8 cellular contexts compared by ENCODE assay signal in the genomic region with DNA sequence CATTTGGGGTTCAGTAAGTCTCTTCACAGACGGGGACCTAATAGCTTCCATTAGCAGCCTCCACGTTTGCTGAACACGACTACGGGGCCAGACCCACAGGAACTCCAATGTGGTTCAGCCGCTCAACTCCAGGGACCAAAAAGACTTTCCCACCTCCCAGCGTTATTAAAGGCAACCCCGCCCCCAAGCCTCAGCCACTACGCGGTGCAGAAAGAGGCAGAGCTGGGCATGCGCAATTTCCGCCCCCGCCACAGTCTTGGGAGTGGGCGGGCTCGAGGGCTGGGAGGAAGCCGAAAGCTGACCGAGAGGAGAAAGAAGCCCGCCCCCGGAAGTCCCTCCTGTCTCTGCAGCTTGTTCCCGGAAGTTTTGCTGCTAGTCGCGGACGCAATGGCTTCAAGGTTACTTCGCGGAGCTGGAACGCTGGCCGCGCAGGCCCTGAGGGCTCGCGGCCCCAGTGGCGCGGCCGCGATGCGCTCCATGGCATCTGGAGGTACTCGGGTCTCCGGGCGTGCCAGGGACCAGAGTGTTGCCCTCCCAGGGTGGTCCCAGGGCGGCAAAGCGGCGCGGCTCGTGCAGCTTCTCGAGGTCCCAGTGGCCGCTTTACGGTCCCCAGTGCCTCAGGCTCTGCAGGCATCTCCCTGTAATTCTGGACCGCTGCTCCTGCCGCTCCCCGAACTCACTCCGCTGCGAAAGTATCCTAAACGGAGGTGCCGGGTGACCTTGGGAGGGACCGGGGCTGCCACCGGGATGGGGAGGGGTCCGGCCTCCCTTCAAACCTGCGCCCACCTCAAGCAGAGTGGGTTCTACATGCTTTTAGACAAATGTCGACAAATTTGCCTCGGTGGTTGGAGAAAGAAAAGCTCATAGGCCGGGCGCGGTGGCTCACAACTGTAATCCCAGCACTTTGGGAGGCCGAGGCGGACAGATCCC. TPM values are rescaled to one million over a fixed set of nuclear protein-coding genes. Genes with fewer than 3 reads are reported as not detected.
DNase-seq lines count a peak whose midpoint lies in the region; ATAC-seq and TF ChIP-seq lines count a peak whose summit lies in the region.

A gene with protein sequence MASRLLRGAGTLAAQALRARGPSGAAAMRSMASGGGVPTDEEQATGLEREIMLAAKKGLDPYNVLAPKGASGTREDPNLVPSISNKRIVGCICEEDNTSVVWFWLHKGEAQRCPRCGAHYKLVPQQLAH (plus strand): TSS at position 363 of the 930 bp plus-strand sequence. CDS start 25 bp downstream, at position 388.

- peak within 1 kb of the TSS; percentile 96 for H3K4me3 ChIP-seq in epithelial cell of esophagus (ENCODE audit: low read length)
- peak within 1 kb of the TSS; percentile 92 for H3K4me3 ChIP-seq in mucosa of descending colon

- ATAC-seq in GM21529 (IDR thresholded peaks at IDR 0.05; ENCODE audit: unreplicated experiment) (peak; percentile 94), mucosa of descending colon (peak; percentile 97)

- peak within 1 kb of the TSS; percentile 93 to 97 (median 94) for H3K4me3 Mint-ChIP-seq in IgD-negative memory B cell

- no peaks in the 10 kb centered on the region for H3K9me3 Mint-ChIP-seq in IgD-negative memory B cell

- intact Hi-C loops in mucosa of descending colon (cut with DNase I, micrococcal nuclease) = no loop called here

- H3K9me3 ChIP-seq in mucosa of descending colon = no peaks in the 10 kb centered on the region

- no peaks in the 10 kb centered on the region for H3K36me3 ChIP-seq in mucosa of descending colon (ENCODE audit: low read depth)

- H3K4me1 Mint-ChIP-seq in IgD-negative memory B cell = peaks cover 11 to 24% (median 13%) of the 10 kb centered on the region in 3 donors

- peak within 1 kb of the TSS; percentile 85 to 97 (median 95) for H3K27ac Mint-ChIP-seq in IgD-negative memory B cell

- peaks cover 30% of the 10 kb centered on the region for H3K4me1 ChIP-seq in mucosa of descending colon (ENCODE audit: low read depth)

- DNase-seq in DMS 273 treated with DMSO at 0.1 percent for 48 hours (lab: John Stamatoyannopoulos, UW) (peak; percentile 91), OCI-M2 (lab: John Stamatoyannopoulos, UW; ENCODE audit: unreplicated experiment) (peak; percentile 85), activated T-cell treated with anti-CD3 and anti-CD28 coated beads for 4 hours (peak; percentile 99), epithelial cell of esophagus (ENCODE audit: low read depth) (peak; percentile 97), mucosa of descending colon (peak; percentile 99)
- DNase-seq in stimulated activated CD8-positive, alpha-beta memory T cell treated with anti-CD3 and anti-CD28 coated beads, Interleukin-4, amount 100 ng/mL, for 24 hours (ENCODE audit: low read depth) = peak; percentile 99

- H3K36me3 Mint-ChIP-seq in IgD-negative memory B cell = no peaks in the 10 kb centered on the region

- H3K27me3 Mint-ChIP-seq in IgD-negative memory B cell = no peaks in the 10 kb centered on the region

- TF ChIP-seq CTCF in epithelial cell of esophagus (IDR thresholded peaks at IDR 0.05; ENCODE audit: insufficient read depth, low read depth, low read length, missing control alignments) (no peak), mucosa of descending colon (IDR thresholded peaks at IDR 0.05) (no peak)

RNA-seq across cellular contexts. Expression of the gene that starts here (rescaled TPM):
- polyA plus RNA-seq in IgD-negative memory B cell = 373 TPM
- 100 to 1,000 TPM; 410 to 732 (median 521) TPM for total RNA-seq in mucosa of descending colon

Comparison
In these comparisons a context has a peak if more than half of its experiments do, and no peak if none do; other contexts are left out.
1. Peak in every context shown above with its lines: DNase-seq, ATAC-seq and H3K4me3 ChIP-seq.